ENCODE assay signal across 34 cellular contexts in the genomic region with DNA sequence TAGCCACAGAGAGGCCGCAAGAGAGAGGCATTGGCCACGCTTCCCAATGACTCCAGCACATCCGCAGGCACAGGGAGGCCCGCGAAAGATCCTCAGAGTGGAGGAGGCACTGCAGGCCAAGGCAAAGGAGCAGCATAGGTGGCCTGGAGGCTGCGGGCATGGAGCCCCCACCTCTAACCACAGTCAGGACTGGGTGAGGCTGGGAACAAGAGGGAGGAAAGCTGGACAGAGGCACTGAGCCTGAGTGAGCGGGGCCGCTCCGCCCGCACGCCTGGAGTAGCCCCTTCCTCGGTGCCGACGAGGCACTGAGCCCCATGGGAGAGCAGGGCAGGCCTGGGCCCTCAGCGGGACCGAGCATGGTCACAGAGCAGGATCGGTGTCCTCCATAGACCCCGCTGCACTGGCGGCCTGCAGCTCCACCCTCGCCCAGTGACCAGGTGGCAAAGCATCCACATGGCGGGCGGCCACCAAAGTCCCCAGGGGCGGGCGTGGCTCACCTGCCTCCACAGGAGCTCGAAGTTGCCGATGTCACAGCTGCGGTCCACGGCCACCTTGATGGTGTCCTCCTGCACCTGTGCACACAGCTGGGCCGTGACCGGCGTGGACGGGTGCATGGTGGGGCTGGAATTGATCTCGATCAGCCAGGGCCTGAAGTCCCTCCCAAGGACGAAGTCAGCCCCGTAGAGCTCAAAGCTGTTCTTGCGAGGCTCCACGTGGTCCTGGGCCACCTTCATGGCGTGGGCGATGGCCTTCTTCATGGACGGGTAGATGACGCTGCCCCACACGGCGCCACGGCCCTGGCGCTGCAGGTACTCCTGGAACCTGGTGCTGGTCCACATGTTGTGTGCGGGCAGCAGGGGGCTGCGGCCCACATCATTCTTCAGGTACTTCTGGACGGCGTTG. TPM values are rescaled to one million over a fixed set of nuclear protein-coding genes. Genes with fewer than 3 reads are reported as not detected.
A peak's percentile ranks its signal among the peaks of the same experiment; 100 is the strongest.
DNase-seq lines count a peak whose midpoint lies in the region; ATAC-seq and TF ChIP-seq lines count a peak whose summit lies in the region.
"Had no signal": no experiment of that assay in that cellular context is flagged by ENCODE, and none has a peak within 500 bp of the region (broad histone marks: within the 10 kb centered on the region; RNA-seq: fewer than 3 reads in every experiment).

No MANE protein-coding gene starts in this region.

- no peak overlapping the region for H3K27ac ChIP-seq in Peyer's patch
- H3K27ac ChIP-seq: esophagus squamous epithelium, foreskin keratinocyte, GM23248, psoas muscle, transverse colon had no signal

- peaks cover 12% of the 10 kb centered on the region for H3K4me1 Mint-ChIP-seq in activated CD4-positive, alpha-beta T cell treated with anti-CD3 and anti-CD28 coated beads, Interleukin-2, amount 10 ng/mL, durations not matched to agents 7 days and 5 days
- H3K4me1 Mint-ChIP-seq in activated CD4-positive, alpha-beta T cell treated with anti-CD3 and anti-CD28 coated beads for 36 hours: peaks cover 22% of the 10 kb centered on the region
- no peaks in the 10 kb centered on the region for H3K4me1 Mint-ChIP-seq in type B pancreatic cell (ENCODE audit: unreplicated experiment)
- H3K4me1 Mint-ChIP-seq: mesothelial cell of epicardium had no signal

- CTCF ChIA-PET in activated CD4-positive, alpha-beta T cell treated with anti-CD3 and anti-CD28 coated beads, Interleukin-2, amount 10 ng/mL, durations not matched to agents 7 days and 5 days (lab: Charles Lee): interaction anchor here (0.9 to 2.2 kb wide), 8 partner anchors 37 to 264 kb away, joined by 3 to 26 read pairs (median 6); no protein-coding TSS in a partner anchor
- CTCF ChIA-PET in activated CD4-positive, alpha-beta T cell treated with anti-CD3 and anti-CD28 coated beads for 36 hours (lab: Charles Lee): interaction anchor here (0.8 to 3.6 kb wide), 14 partner anchors 16 to 264 kb away, joined by 3 to 35 read pairs (median 5); a partner anchor contains a TSS

- H3K27ac Mint-ChIP-seq in activated CD4-positive, alpha-beta T cell treated with anti-CD3 and anti-CD28 coated beads, Interleukin-2, amount 10 ng/mL, durations not matched to agents 7 days and 5 days: peak overlapping the region; percentile 13
- no peak overlapping the region for H3K27ac Mint-ChIP-seq in activated CD4-positive, alpha-beta T cell treated with anti-CD3 and anti-CD28 coated beads for 36 hours
- no peak overlapping the region for H3K27ac Mint-ChIP-seq in type B pancreatic cell
- H3K27ac Mint-ChIP-seq: activated naive CD4-positive, alpha-beta T cell treated with anti-CD3 and anti-CD28 coated beads for 36 hours; CD8-positive, alpha-beta T cell; mesothelial cell of epicardium; stimulated activated memory B cell treated with anti-CD40 and anti-IgM and Interleukin-4, amounts not matched to agents 10 μg/mL and 1 μg/mL and 100 μg/mL, for 72 hours had no signal

- no peak for TF ChIP-seq POLR2A in Peyer's patch (IDR thresholded peaks at IDR 0.05)

- no peaks in the 10 kb centered on the region for H3K9me3 Mint-ChIP-seq in activated CD4-positive, alpha-beta T cell treated with anti-CD3 and anti-CD28 coated beads, Interleukin-2, amount 10 ng/mL, durations not matched to agents 7 days and 5 days
- no peaks in the 10 kb centered on the region for H3K9me3 Mint-ChIP-seq in activated CD4-positive, alpha-beta T cell treated with anti-CD3 and anti-CD28 coated beads for 36 hours (ENCODE audit: low read depth)
- no peaks in the 10 kb centered on the region for H3K9me3 Mint-ChIP-seq in type B pancreatic cell
- H3K9me3 Mint-ChIP-seq: activated naive CD4-positive, alpha-beta T cell treated with anti-CD3 and anti-CD28 coated beads for 36 hours; activated T-cell treated with anti-CD3 and anti-CD28 coated beads, Interleukin-2, amount 50 U/mL, for 4 hours; CD8-positive, alpha-beta T cell; central memory CD8-positive, alpha-beta T cell; mesothelial cell of epicardium; naive B cell; stimulated activated memory B cell treated with anti-CD40 and anti-IgM and Interleukin-4, amounts not matched to agents 10 μg/mL and 1 μg/mL and 100 μg/mL, for 72 hours had no signal

- TF ChIP-seq CTCF in type B pancreatic cell (conservative IDR thresholded peaks at IDR 0.05) (no peak), Peyer's patch (IDR thresholded peaks at IDR 0.05) (no peak)

- intact Hi-C loops in activated CD4-positive, alpha-beta T cell treated with anti-CD3 and anti-CD28 coated beads for 36 hours (cut with DNase I, micrococcal nuclease): loop anchor here (2.0 to 5.0 kb wide), 3 partner anchors 39 to 264 kb away; no protein-coding TSS in a partner anchor

- DNase-seq in activated CD4-positive, alpha-beta T cell treated with anti-CD3 and anti-CD28 coated beads, Interleukin-2, amount 10 ng/mL, durations not matched to agents 7 days and 5 days: no peak
- no peak for DNase-seq in activated CD4-positive, alpha-beta T cell treated with anti-CD3 and anti-CD28 coated beads for 36 hours
- DNase-seq in D341Med (ENCODE audit: low spot score) (peak; percentile 37), iPS-NIHi11 (ENCODE audit: low spot score) (peak; percentile 26), type B pancreatic cell (ENCODE audit: extremely low spot score, unreplicated experiment) (peak; percentile 71), Peyer's patch (no peak), activated gamma-delta T cell (lab: John Stamatoyannopoulos, UW) (no peak)
- DNase-seq: activated CD4-positive, alpha-beta T cell treated with anti-CD3 and anti-CD28 coated beads for 48 hours; activated CD8-positive, alpha-beta memory T cell treated with anti-CD3 and anti-CD28 coated beads for 24 hours; activated naive CD4-positive, alpha-beta T cell treated with anti-CD3 and anti-CD28 coated beads for 36 hours; activated T-cell treated with anti-CD3 and anti-CD28 coated beads, Interleukin-2, amount 50 U/mL, for 4 hours; CD8-positive, alpha-beta T cell; DMS 273 treated with DMSO at 0.1 percent for 48 hours; esophagus squamous epithelium; foreskin keratinocyte; GM23248; Kasumi-1; naive B cell; NCI-H2029 treated with DMSO at 0.1 percent for 48 hours; NCI-H524 treated with DMSO at 0.1 percent for 48 hours; NK-92 treated with Interleukin-12 subunit alpha and Interleukin-12 subunit beta, amount 100 ng/mL, for 24 hours; SHP77 treated with DMSO at 0.1 percent for 48 hours; SW 1271; transverse colon had no signal

- H3K36me3 Mint-ChIP-seq in activated CD4-positive, alpha-beta T cell treated with anti-CD3 and anti-CD28 coated beads, Interleukin-2, amount 10 ng/mL, durations not matched to agents 7 days and 5 days (ENCODE audit: low read depth): no peaks in the 10 kb centered on the region
- H3K36me3 Mint-ChIP-seq in activated CD4-positive, alpha-beta T cell treated with anti-CD3 and anti-CD28 coated beads for 36 hours (ENCODE audit: low read depth): no peaks in the 10 kb centered on the region
- H3K36me3 Mint-ChIP-seq in type B pancreatic cell: no peaks in the 10 kb centered on the region
- H3K36me3 Mint-ChIP-seq: CD8-positive, alpha-beta T cell; mesothelial cell of epicardium; naive B cell; stimulated activated memory B cell treated with anti-CD40 and anti-IgM and Interleukin-4, amounts not matched to agents 10 μg/mL and 1 μg/mL and 100 μg/mL, for 72 hours had no signal

- H3K27me3 Mint-ChIP-seq in activated CD4-positive, alpha-beta T cell treated with anti-CD3 and anti-CD28 coated beads, Interleukin-2, amount 10 ng/mL, durations not matched to agents 7 days and 5 days: no peaks in the 10 kb centered on the region
- peaks cover 5% of the 10 kb centered on the region for H3K27me3 Mint-ChIP-seq in activated CD4-positive, alpha-beta T cell treated with anti-CD3 and anti-CD28 coated beads for 36 hours
- peaks cover 15% of the 10 kb centered on the region for H3K27me3 Mint-ChIP-seq in type B pancreatic cell

- no peaks in the 10 kb centered on the region for H3K27me3 ChIP-seq in Peyer's patch

- no peaks in the 10 kb centered on the region for H3K36me3 ChIP-seq in Peyer's patch
- H3K36me3 ChIP-seq: esophagus squamous epithelium, transverse colon had no signal

- no peak overlapping the region for H3K4me3 Mint-ChIP-seq in activated CD4-positive, alpha-beta T cell treated with anti-CD3 and anti-CD28 coated beads, Interleukin-2, amount 10 ng/mL, durations not matched to agents 7 days and 5 days
- no peak overlapping the region for H3K4me3 Mint-ChIP-seq in activated CD4-positive, alpha-beta T cell treated with anti-CD3 and anti-CD28 coated beads for 36 hours
- no peak overlapping the region for H3K4me3 Mint-ChIP-seq in type B pancreatic cell
- H3K4me3 Mint-ChIP-seq: activated naive CD4-positive, alpha-beta T cell treated with anti-CD3 and anti-CD28 coated beads for 36 hours; activated T-cell treated with anti-CD3 and anti-CD28 coated beads, Interleukin-2, amount 50 U/mL, for 4 hours; CD8-positive, alpha-beta T cell; central memory CD8-positive, alpha-beta T cell; mesothelial cell of epicardium; stimulated activated memory B cell treated with anti-CD40 and anti-IgM and Interleukin-4, amounts not matched to agents 10 μg/mL and 1 μg/mL and 100 μg/mL, for 72 hours had no signal

- no peaks in the 10 kb centered on the region for H3K9me3 ChIP-seq in Peyer's patch
- H3K9me3 ChIP-seq: esophagus squamous epithelium, psoas muscle, transverse colon had no signal

- H3K4me1 ChIP-seq in Peyer's patch: peaks cover 0 to 7% (median 5%) of the 10 kb centered on the region in 4 donors
- H3K4me1 ChIP-seq: foreskin keratinocyte had no signal

- H3K4me3 ChIP-seq in Peyer's patch: no peak overlapping the region
- H3K4me3 ChIP-seq: esophagus squamous epithelium, GM23248, psoas muscle, transverse colon had no signal

- no peak for ATAC-seq in activated CD4-positive, alpha-beta T cell treated with anti-CD3 and anti-CD28 coated beads for 36 hours
- no peak for ATAC-seq in HG03159 (IDR thresholded peaks at IDR 0.05; ENCODE audit: unreplicated experiment)
- ATAC-seq: foreskin keratinocyte had no signal

- POLR2A ChIA-PET in activated CD4-positive, alpha-beta T cell treated with anti-CD3 and anti-CD28 coated beads, Interleukin-2, amount 10 ng/mL, durations not matched to agents 7 days and 5 days (lab: Charles Lee): no interaction called here
- POLR2A ChIA-PET in activated CD4-positive, alpha-beta T cell treated with anti-CD3 and anti-CD28 coated beads for 36 hours (lab: Charles Lee): interaction anchor here (0.6 kb wide), 1 partner anchor 111 kb away, joined by 3 read pairs; no protein-coding TSS in a partner anchor

RNA-seq across cellular contexts. Expression of a gene that starts 18.9 kb away (rescaled TPM):
- total RNA-seq in activated CD4-positive, alpha-beta T cell treated with anti-CD3 and anti-CD28 coated beads, Interleukin-2, amount 10 ng/mL, durations not matched to agents 7 days and 5 days: not detected
- total RNA-seq in activated CD4-positive, alpha-beta T cell treated with anti-CD3 and anti-CD28 coated beads for 36 hours: under 1 TPM; 0.16 TPM
- total RNA-seq in type B pancreatic cell (ENCODE audit: low replicate concordance) (0.10 TPM in 1 of 2 replicates, not detected in the other), Peyer's patch (1 to 10 TPM in 3 of 4 donors, not detected in 1; 1.1 to 2.3 (median 1.2) TPM)
- total RNA-seq: A172; CD8-positive, alpha-beta T cell; dermis microvascular lymphatic vessel endothelial cell; esophagus squamous epithelium; foreskin keratinocyte; GM23248; kidney epithelial cell; psoas muscle; subcutaneous adipose tissue had no signal

RNA-seq across cellular contexts. Expression of a gene that starts 26.7 kb away (rescaled TPM):
- not detected for total RNA-seq in activated CD4-positive, alpha-beta T cell treated with anti-CD3 and anti-CD28 coated beads, Interleukin-2, amount 10 ng/mL, durations not matched to agents 7 days and 5 days
- not detected for total RNA-seq in activated CD4-positive, alpha-beta T cell treated with anti-CD3 and anti-CD28 coated beads for 36 hours
- total RNA-seq in type B pancreatic cell (ENCODE audit: low replicate concordance) (not detected in 2 replicates), Peyer's patch (not detected)
- total RNA-seq: A172; activated naive CD4-positive, alpha-beta T cell treated with anti-CD3 and anti-CD28 coated beads for 36 hours; activated T-cell treated with anti-CD3 and anti-CD28 coated beads, Interleukin-2, amount 50 U/mL, for 4 hours; CD8-positive, alpha-beta T cell; dermis microvascular lymphatic vessel endothelial cell; esophagus squamous epithelium; foreskin keratinocyte; GM23248; kidney epithelial cell; liver; psoas muscle; subcutaneous adipose tissue; transverse colon had no signal

RNA-seq across cellular contexts. Expression of a gene that starts 53.8 kb away (rescaled TPM):
- total RNA-seq in activated CD4-positive, alpha-beta T cell treated with anti-CD3 and anti-CD28 coated beads, Interleukin-2, amount 10 ng/mL, durations not matched to agents 7 days and 5 days: under 1 TPM; 0.25 to 0.83 TPM
- not detected for total RNA-seq in activated CD4-positive, alpha-beta T cell treated with anti-CD3 and anti-CD28 coated beads for 36 hours
- total RNA-seq in type B pancreatic cell (ENCODE audit: low replicate concordance) (0.19 TPM in 1 of 2 replicates, not detected in the other), Peyer's patch (not detected)
- total RNA-seq: dermis microvascular lymphatic vessel endothelial cell, foreskin keratinocyte, GM23248, kidney epithelial cell, psoas muscle, transverse colon had no signal

RNA-seq across cellular contexts. Expression of a gene that starts 58.4 kb away (rescaled TPM):
- not detected for total RNA-seq in activated CD4-positive, alpha-beta T cell treated with anti-CD3 and anti-CD28 coated beads, Interleukin-2, amount 10 ng/mL, durations not matched to agents 7 days and 5 days
- total RNA-seq in activated CD4-positive, alpha-beta T cell treated with anti-CD3 and anti-CD28 coated beads for 36 hours: under 1 TPM in 1 of 2 experiments, not detected in 1; 0.11 TPM
- total RNA-seq in type B pancreatic cell (ENCODE audit: low replicate concordance) (0.10 and 0.19 TPM in 2 replicates), Peyer's patch (under 1 TPM in 1 of 4 donors, not detected in 3; 0.67 TPM)
- total RNA-seq: activated naive CD4-positive, alpha-beta T cell treated with anti-CD3 and anti-CD28 coated beads for 36 hours; activated T-cell treated with anti-CD3 and anti-CD28 coated beads, Interleukin-2, amount 50 U/mL, for 4 hours; CD8-positive, alpha-beta T cell; GM23248 had no signal

Comparison
In these comparisons a context has a peak if more than half of its experiments do, and no peak if none do; other contexts are left out.
1. DNase-seq: peak in D341Med (single experiment), iPS-NIHi11 (single experiment) and type B pancreatic cell (single experiment); none in activated CD4-positive, alpha-beta T cell treated with anti-CD3 and anti-CD28 coated beads, Interleukin-2, amount 10 ng/mL, durations not matched to agents 7 days and 5 days (single experiment), activated CD4-positive, alpha-beta T cell treated with anti-CD3 and anti-CD28 coated beads for 36 hours (single experiment), Peyer's patch (0 of 3) and activated gamma-delta T cell (single experiment).